17 cellular contexts compared by ENCODE assay signal in genomic region chr2:16619576-16620245, GRCh38. TPM values are rescaled to one million over a fixed set of nuclear protein-coding genes. Genes with fewer than 3 reads are reported as not detected.
A peak's percentile ranks its signal among the peaks of the same experiment; 100 is the strongest.
DNase-seq lines count a peak whose midpoint lies in the region; ATAC-seq and TF ChIP-seq lines count a peak whose summit lies in the region.
"Had no signal": no experiment of that assay in that cellular context is flagged by ENCODE, and none has a peak within 500 bp of the region (broad histone marks: within the 10 kb centered on the region; RNA-seq: fewer than 3 reads in every experiment).

No MANE protein-coding gene starts in this region.

- H3K4me1 Mint-ChIP-seq in stimulated activated memory B cell treated with anti-CD40 and anti-IgM and Interleukin-4, amounts not matched to agents 10 μg/mL and 1 μg/mL and 100 μg/mL, for 72 hours: peaks cover 73% of the 10 kb centered on the region
- H3K4me1 Mint-ChIP-seq in progenitor cell of endocrine pancreas (ENCODE audit: low read depth): no peaks in the 10 kb centered on the region

- H3K27ac Mint-ChIP-seq in stimulated activated memory B cell treated with anti-CD40 and anti-IgM and Interleukin-4, amounts not matched to agents 10 μg/mL and 1 μg/mL and 100 μg/mL, for 72 hours: peak overlapping the region; percentile 92
- no peak overlapping the region for H3K27ac Mint-ChIP-seq in progenitor cell of endocrine pancreas
- H3K27ac Mint-ChIP-seq: CD4-positive, alpha-beta T cell; GM23338 had no signal

- no peaks in the 10 kb centered on the region for H3K9me3 ChIP-seq in SK-N-SH
- no peaks in the 10 kb centered on the region for H3K9me3 ChIP-seq in PC-9 (ENCODE audit: insufficient read depth, low read depth)

- H4K20me1 ChIP-seq in SK-N-SH (ENCODE audit: insufficient read depth) (no peaks in the 10 kb centered on the region), PC-9 (ENCODE audit: insufficient read depth) (no peaks in the 10 kb centered on the region)

- no peak for TF ChIP-seq EP300 in SK-N-SH (IDR thresholded peaks at IDR 0.05; ENCODE audit: borderline replicate concordance in 1 of 2, low read depth in 1 of 2, low read length in 1 of 2)

- H2AFZ ChIP-seq in SK-N-SH (ENCODE audit: low read depth) (no peak overlapping the region), PC-9 (peak overlapping the region; percentile 34; the same call in 1 of the 2 replicates)
- H2AFZ ChIP-seq: GM23338 had no signal

- DNase-seq in SK-N-SH (no peak), PC-9 (peak in 1 of 2 experiments; percentile 21), mesenteric fat pad (ENCODE audit: low spot score) (peak; percentile 43), NCI-H446 treated with DMSO at 0.1 percent for 48 hours (lab: John Stamatoyannopoulos, UW) (no peak), progenitor cell of endocrine pancreas (ENCODE audit: low spot score, unreplicated experiment) (no peak)
- DNase-seq: ACHN; C1 segment of cervical spinal cord; Calu3; CD4-positive, alpha-beta T cell; DMS 273 treated with DMSO at 0.1 percent for 48 hours; H7 had no signal

- POLR2A ChIA-PET in SK-N-SH (lab: Yijun Ruan, JAX) (no interaction called here), PC-9 (lab: Charles Lee; ENCODE audit: unreplicated experiment) (no interaction called here)

- H3K79me2 ChIP-seq in SK-N-SH (ENCODE audit: insufficient read depth) (no peaks in the 10 kb centered on the region), PC-9 (ENCODE audit: low read depth) (no peaks in the 10 kb centered on the region)

- WGBS in SK-N-SH (ENCODE audit: low lambda C conversion rate): 50% methylated on average over 5 of the region's 5 CpGs

- CTCF ChIA-PET in SK-N-SH (lab: Yijun Ruan, JAX) (interaction anchor here (1.1 to 17.2 kb wide), 8 partner anchors 9 to 984 kb away, joined by 3 to 298 read pairs (median 24); no protein-coding TSS in a partner anchor), PC-9 (lab: Charles Lee) (interaction anchor here (0.6 kb wide), 1 partner anchor 247 kb away, joined by 3 read pairs; no protein-coding TSS in a partner anchor)

- no peak for TF ChIP-seq RAD21 in SK-N-SH (IDR thresholded peaks at IDR 0.05; ENCODE audit: low read length)

- H3K4me3 Mint-ChIP-seq in stimulated activated memory B cell treated with anti-CD40 and anti-IgM and Interleukin-4, amounts not matched to agents 10 μg/mL and 1 μg/mL and 100 μg/mL, for 72 hours: no peak overlapping the region
- no peak overlapping the region for H3K4me3 Mint-ChIP-seq in progenitor cell of endocrine pancreas (ENCODE audit: low read depth)
- H3K4me3 Mint-ChIP-seq: CD4-positive, alpha-beta T cell; GM23338 had no signal

- no peak overlapping the region for H3K27ac ChIP-seq in SK-N-SH (ENCODE audit: low read depth in 2 of 2, low read length in 1 of 2)
- H3K27ac ChIP-seq in PC-9: peak overlapping the region; percentile 82
- H3K27ac ChIP-seq: 22Rv1 had no signal

- H3K36me3 Mint-ChIP-seq in stimulated activated memory B cell treated with anti-CD40 and anti-IgM and Interleukin-4, amounts not matched to agents 10 μg/mL and 1 μg/mL and 100 μg/mL, for 72 hours: peaks cover 72% of the 10 kb centered on the region
- H3K36me3 Mint-ChIP-seq in progenitor cell of endocrine pancreas (ENCODE audit: insufficient read depth): no peaks in the 10 kb centered on the region

- no TSS peak for BruUV-seq in PC-9 (replicated peaks; lab: Mats Ljungman, UMichigan)

- ATAC-seq in SK-N-SH treated with all-trans-retinoic acid at 6 μM for 48 hours (no peak), esophagus mucosa (no peak)
- no peak for ATAC-seq in stimulated activated memory B cell treated with anti-CD40 and anti-IgM and Interleukin-4, amounts not matched to agents 10 μg/mL and 1 μg/mL and 100 μg/mL, for 72 hours
- ATAC-seq: GM12878, GM23338 had no signal

- no peaks in the 10 kb centered on the region for H3F3A ChIP-seq in SK-N-SH (replicated peaks; ENCODE audit: insufficient read depth)
- peaks cover 34% of the 10 kb centered on the region for H3F3A ChIP-seq in PC-9 (ENCODE audit: insufficient read depth, low read depth)

- H3K4me1 ChIP-seq in SK-N-SH (ENCODE audit: control insufficient read depth in 1 of 2, insufficient read depth in 2 of 2, low read depth in 1 of 2, low read length in 1 of 2) (no peaks in the 10 kb centered on the region; a peak in 2 of 4 replicates), PC-9 (replicated peaks; ENCODE audit: insufficient read depth) (peaks cover 83% of the 10 kb centered on the region)

- TF ChIP-seq CTCF in SK-N-SH (IDR thresholded peaks at IDR 0.05) (no peak), PC-9 (conservative IDR thresholded peaks at IDR 0.05) (no peak), progenitor cell of endocrine pancreas (IDR thresholded peaks at IDR 0.05; ENCODE audit: unreplicated experiment) (no peak)

- H3K9me2 ChIP-seq in SK-N-SH (no peaks in the 10 kb centered on the region), PC-9 (ENCODE audit: insufficient read depth) (no peaks in the 10 kb centered on the region)

- no peaks in the 10 kb centered on the region for H3K9me3 Mint-ChIP-seq in stimulated activated memory B cell treated with anti-CD40 and anti-IgM and Interleukin-4, amounts not matched to agents 10 μg/mL and 1 μg/mL and 100 μg/mL, for 72 hours
- no peaks in the 10 kb centered on the region for H3K9me3 Mint-ChIP-seq in progenitor cell of endocrine pancreas (ENCODE audit: low read depth)
- H3K9me3 Mint-ChIP-seq: CD4-positive, alpha-beta T cell; GM23338 had no signal

- no peak overlapping the region for H3K9ac ChIP-seq in SK-N-SH

- H3K27me3 ChIP-seq in SK-N-SH (ENCODE audit: insufficient read depth) (no peaks in the 10 kb centered on the region; the same call in 1 of the 2 replicates), PC-9 (ENCODE audit: insufficient read depth, low read depth) (no peaks in the 10 kb centered on the region)

- no peak overlapping the region for H3K4me3 ChIP-seq in SK-N-SH (ENCODE audit: low read depth in 2 of 2, low read length in 1 of 2)
- no peak overlapping the region for H3K4me3 ChIP-seq in PC-9
- H3K4me3 ChIP-seq: GM12878, GM23338 had no signal

- no peaks in the 10 kb centered on the region for H3K36me3 ChIP-seq in SK-N-SH (replicated peaks in 1 of 2; ENCODE audit: control insufficient read depth in 1 of 2, insufficient read depth in 2 of 2, low read length in 1 of 2)
- no peaks in the 10 kb centered on the region for H3K36me3 ChIP-seq in PC-9 (ENCODE audit: low read depth)

- no peak overlapping the region for H3K4me2 ChIP-seq in SK-N-SH
- peak overlapping the region; percentile 44; the same call in 1 of the 2 replicates for H3K4me2 ChIP-seq in PC-9
- H3K4me2 ChIP-seq: GM23338 had no signal

- no peaks in the 10 kb centered on the region for H3K27me3 Mint-ChIP-seq in stimulated activated memory B cell treated with anti-CD40 and anti-IgM and Interleukin-4, amounts not matched to agents 10 μg/mL and 1 μg/mL and 100 μg/mL, for 72 hours
- H3K27me3 Mint-ChIP-seq in progenitor cell of endocrine pancreas: peaks cover 22% of the 10 kb centered on the region

- intact Hi-C loops in PC-9 (cut with micrococcal nuclease; ENCODE audit: unreplicated experiment): loop anchor here (5.0 to 10.0 kb wide), 3 partner anchors 43 to 1053 kb away; no protein-coding TSS in a partner anchor

TF ChIP-seq in SK-N-SH treated with all-trans-retinoic acid at 6 μM for 48 hours, 23 proteins besides CTCF, POLR2A, EP300 and RAD21 (continues in another document):
- peak; percentile 82 for TF ChIP-seq ZFP3 (CRISPR knock-in tag; IDR thresholded peaks at IDR 0.05)
- no peak for TF ChIP-seq CSRNP3 (CRISPR knock-in tag; IDR thresholded peaks at IDR 0.05)
- TF ChIP-seq ZC3H10 (CRISPR knock-in tag; IDR thresholded peaks at IDR 0.05): no peak
- no peak for TF ChIP-seq ARNTL (CRISPR knock-in tag; IDR thresholded peaks at IDR 0.05; ENCODE audit: borderline replicate concordance, low read depth)
- TF ChIP-seq PPARA (CRISPR knock-in tag; IDR thresholded peaks at IDR 0.05; ENCODE audit: borderline replicate concordance): no peak
- TF ChIP-seq TOX (CRISPR knock-in tag; IDR thresholded peaks at IDR 0.05; ENCODE audit: borderline replicate concordance): no peak

TF ChIP-seq in SK-N-SH, 30 proteins besides CTCF, POLR2A, EP300 and RAD21:
- TF ChIP-seq EZH2phosphoT487 (IDR thresholded peaks at IDR 0.05; ENCODE audit: borderline replicate concordance, low read depth) (no peak), YY1 (IDR thresholded peaks at IDR 0.05; ENCODE audit: low read depth) (no peak)
TF ChIP-seq in SK-N-SH: peak in this region for 0.

RNA-seq across cellular contexts. Expression of gene CYRIA, which starts 45.9 kb away (rescaled TPM):
- 0.08 and 0.13 TPM in 2 replicates for polyA plus RNA-seq in SK-N-SH (2012; rRNA removed)
- 0.13 and 0.17 TPM in 2 replicates for polyA plus RNA-seq in SK-N-SH (2012; cell fraction: cytosol; rRNA removed)
- 0.19 and 0.23 TPM in 2 replicates for polyA plus RNA-seq in SK-N-SH (2012; cell fraction: nucleus; rRNA removed)
- total RNA-seq in PC-9 (2021) (3.9 and 4.0 TPM in 2 replicates), mesenteric fat pad (22.4 TPM), progenitor cell of endocrine pancreas (0.91 and 2.0 TPM in 2 replicates), esophagus mucosa (1.3 TPM)
